Comparison of ENCODE assay signal across 9 cellular contexts in the genomic region with DNA sequence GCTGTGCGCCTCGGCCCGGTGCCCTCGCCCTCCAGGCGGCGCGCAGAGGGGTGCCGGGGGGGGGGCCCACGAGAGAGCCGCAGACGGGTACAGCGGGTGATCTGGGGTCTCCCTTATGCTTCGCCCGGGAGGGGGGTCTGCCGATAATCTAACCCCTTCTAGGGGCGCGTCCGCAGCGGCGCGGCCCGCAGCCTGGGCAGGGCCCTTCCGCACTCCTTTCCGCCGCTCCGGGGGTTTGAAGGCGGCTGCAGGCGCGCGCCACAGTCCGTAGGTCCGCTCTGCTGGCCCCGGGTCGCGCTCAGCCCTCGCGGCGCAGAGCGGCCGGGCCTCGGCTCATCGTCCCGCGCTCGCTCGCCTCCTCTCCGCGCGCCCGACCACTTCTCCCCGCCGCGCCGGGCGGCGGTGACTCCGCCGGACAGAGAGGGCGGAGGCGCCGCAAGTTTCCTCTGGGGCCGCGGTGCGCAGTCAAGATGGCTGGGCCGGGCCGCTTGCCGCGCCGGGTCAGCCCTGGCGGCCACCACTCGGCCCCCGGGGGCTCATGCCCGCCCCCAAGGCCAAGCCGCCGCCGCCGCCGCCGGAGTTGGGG. TPM values are rescaled to one million over a fixed set of nuclear protein-coding genes. Genes with fewer than 3 reads are reported as not detected.
DNase-seq lines count a peak whose midpoint lies in the region; ATAC-seq and TF ChIP-seq lines count a peak whose summit lies in the region.
"Had no signal": no experiment of that assay in that cellular context is flagged by ENCODE, and none has a peak within 500 bp of the region (broad histone marks: within the 10 kb centered on the region; RNA-seq: fewer than 3 reads in every experiment).

No MANE protein-coding gene starts in this region.

- H3K27ac Mint-ChIP-seq in CD8-positive, alpha-beta T cell, result no peak overlapping the region

- CTCF ChIA-PET in CD8-positive, alpha-beta T cell (lab: Charles Lee), result no interaction called here

- DNase-seq in CD8-positive, alpha-beta T cell, result no peak
- DNase-seq in GM19238 (ENCODE audit: insufficient read length, low spot score), result peak; percentile 22
- no peak for DNase-seq in WERI-Rb-1
- DNase-seq in fibroblast of pulmonary artery (ENCODE audit: low read depth), result peak; percentile 47
- DNase-seq in omental fat pad (ENCODE audit: low spot score), result no peak
- no peak for DNase-seq in SIG-M5 treated with dmso at 0.1 percent for 504 hours (lab: John Stamatoyannopoulos, UW; ENCODE audit: unreplicated experiment)
- DNase-seq in cerebellum (ENCODE audit: low spot score), result no peak

- TF ChIP-seq CTCF in CD8-positive, alpha-beta T cell (IDR thresholded peaks at IDR 0.05), result no peak
- no peak for TF ChIP-seq CTCF in WERI-Rb-1 (IDR thresholded peaks at IDR 0.05; ENCODE audit: low read depth, low read length)
- TF ChIP-seq CTCF in fibroblast of pulmonary artery (IDR thresholded peaks at IDR 0.05; ENCODE audit: low read length, missing control alignments), result no peak
- no peak for TF ChIP-seq CTCF in omental fat pad (IDR thresholded peaks at IDR 0.05)

- peaks cover 12% of the 10 kb centered on the region for H3K4me1 ChIP-seq in CD8-positive, alpha-beta T cell (ENCODE audit: insufficient read depth, low read length)

- H3K9me3 ChIP-seq in CD8-positive, alpha-beta T cell (ENCODE audit: low read length), result no peaks in the 10 kb centered on the region
- no peaks in the 10 kb centered on the region for H3K9me3 ChIP-seq in WERI-Rb-1 (ENCODE audit: severe bottlenecking)

- no peaks in the 10 kb centered on the region for H3K9me3 Mint-ChIP-seq in CD8-positive, alpha-beta T cell

- H3K4me3 Mint-ChIP-seq in CD8-positive, alpha-beta T cell, result peak overlapping the region; percentile 83

- H3K27me3 Mint-ChIP-seq in CD8-positive, alpha-beta T cell (ENCODE audit: low read depth), result peaks cover 46% of the 10 kb centered on the region

- no peak overlapping the region for H3K27ac ChIP-seq in CD8-positive, alpha-beta T cell (ENCODE audit: low read depth, low read length)
- peak overlapping the region; percentile 78 for H3K27ac ChIP-seq in WERI-Rb-1

- peak overlapping the region; percentile 80 for H3K4me3 ChIP-seq in CD8-positive, alpha-beta T cell (ENCODE audit: low read depth, low read length)
- H3K4me3 ChIP-seq in WERI-Rb-1 (ENCODE audit: low read depth, low read length) (peak overlapping the region; percentile 74), fibroblast of pulmonary artery (replicated peaks; ENCODE audit: low read depth, low read length) (peak overlapping the region; percentile 67)

- no peak for ATAC-seq in CD8-positive, alpha-beta T cell
- ATAC-seq in HG03135 (IDR thresholded peaks at IDR 0.05; ENCODE audit: unreplicated experiment) (peak; percentile 32), omental fat pad (ENCODE audit: low FRiP score) (peak; percentile 15)

- POLR2A ChIA-PET in CD8-positive, alpha-beta T cell (lab: Charles Lee), result no interaction called here

- peaks cover 9% of the 10 kb centered on the region for H3K27me3 ChIP-seq in CD8-positive, alpha-beta T cell (ENCODE audit: insufficient read depth, low read length)
- H3K27me3 ChIP-seq in WERI-Rb-1 (ENCODE audit: insufficient read depth, low read depth, severe bottlenecking), result no peaks in the 10 kb centered on the region

- peaks cover 31% of the 10 kb centered on the region for H3K4me1 Mint-ChIP-seq in CD8-positive, alpha-beta T cell (ENCODE audit: low read depth)

- H3K36me3 Mint-ChIP-seq in CD8-positive, alpha-beta T cell, result no peaks in the 10 kb centered on the region

- intact Hi-C loops in CD8-positive, alpha-beta T cell (cut with DNase I, micrococcal nuclease), result loop anchor here (2.0 to 10.0 kb wide), 2 partner anchors 515 to 517 kb away; a partner anchor contains a TSS

- no peaks in the 10 kb centered on the region for H3K36me3 ChIP-seq in CD8-positive, alpha-beta T cell (ENCODE audit: insufficient read depth, low read length)
- H3K36me3 ChIP-seq in WERI-Rb-1, result peaks cover 14% of the 10 kb centered on the region

RNA-seq across cellular contexts. Expression of a gene that starts 0.6 kb away (rescaled TPM):
- 1 to 10 TPM; 1.5 to 1.7 TPM for total RNA-seq in CD8-positive, alpha-beta T cell
- total RNA-seq in omental fat pad (1 to 10 TPM; 3.8 to 7.1 (median 5.1) TPM), cerebellum (5.9 TPM)

RNA-seq across cellular contexts. Expression of a gene that starts 36.4 kb away (rescaled TPM):
- total RNA-seq in CD8-positive, alpha-beta T cell, result not detected
- total RNA-seq in omental fat pad, result not detected
- total RNA-seq in cerebellum, result not detected
- total RNA-seq: T-helper 2 cell treated with Interferon-gamma antibody and Interleukin-4, amounts not matched to agents 100 ng/mL and 5 ng/mL, for 36 hours had no signal

Comparison
In these comparisons a context has a peak if more than half of its experiments do, and no peak if none do; other contexts are left out.
1. DNase-seq: peak in GM19238 (single experiment) and fibroblast of pulmonary artery (single experiment); none in CD8-positive, alpha-beta T cell (0 of 7), WERI-Rb-1 (single experiment), omental fat pad (single experiment), SIG-M5 treated with dmso at 0.1 percent for 504 hours (single experiment) and cerebellum (single experiment).
2. Peak in every context shown above with its lines, with median percentiles within 50 percentile points of each other: H3K4me3 ChIP-seq.